In the genomic region with DNA sequence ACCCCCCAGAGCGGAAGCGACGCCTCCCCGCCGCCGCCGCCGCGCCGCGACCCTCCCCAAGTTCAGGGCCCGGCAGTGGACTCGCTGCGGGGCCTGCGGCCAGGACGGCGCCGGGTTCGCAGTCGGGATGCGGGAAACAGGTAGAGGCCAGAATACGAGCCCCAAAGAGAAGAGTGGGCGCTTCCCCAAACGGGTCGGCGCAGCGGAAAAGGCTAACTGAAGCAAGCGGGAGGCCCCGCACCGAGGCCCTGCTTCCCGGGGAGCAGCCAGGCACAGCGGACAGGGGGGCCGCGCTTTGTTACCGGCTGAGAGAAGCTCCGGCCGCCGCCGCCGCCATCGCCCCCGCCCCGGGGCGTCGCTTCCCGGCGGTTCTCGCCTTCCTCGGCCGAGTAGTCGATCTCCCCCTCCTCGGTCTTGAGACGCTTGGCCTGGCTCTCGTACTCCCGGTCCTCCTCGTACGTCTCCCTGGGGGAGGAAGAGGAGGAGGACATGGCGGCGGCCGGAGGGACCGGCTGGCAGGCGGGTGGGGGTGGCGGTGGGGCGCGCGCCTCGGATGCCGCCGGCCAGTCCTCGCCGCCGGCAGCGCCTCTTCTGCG, we compare ENCODE assay signal across 8 cellular contexts. TPM values are rescaled to one million over a fixed set of nuclear protein-coding genes. Genes with fewer than 3 reads are reported as not detected.
A peak's percentile ranks its signal among the peaks of the same experiment; 100 is the strongest.
DNase-seq lines count a peak whose midpoint lies in the region; ATAC-seq, FAIRE-seq and TF ChIP-seq lines count a peak whose summit lies in the region.

No MANE protein-coding gene starts in this region.

- H4K20me1 ChIP-seq in BLaER1 (peaks cover 71% of the 10 kb centered on the region), endothelial cell of umbilical vein (replicated peaks; ENCODE audit: control insufficient read depth, extremely low read depth, insufficient read depth, low read length) (peaks cover 15% of the 10 kb centered on the region)

- BruUV-seq in endothelial cell of umbilical vein (replicated peaks; lab: Mats Ljungman, UMichigan) = no TSS peak

- H3K4me1 ChIP-seq in BLaER1 (peaks cover 58% of the 10 kb centered on the region), endothelial cell of umbilical vein (ENCODE audit: control insufficient read depth, extremely low read depth, insufficient read depth, low read length) (peaks cover 23% of the 10 kb centered on the region), muscle layer of duodenum (ENCODE audit: control insufficient read depth in 1 of 2, insufficient read depth in 2 of 2, low read length in 2 of 2) (peaks cover 19 to 29% of the 10 kb centered on the region in 2 donors)

- dilution Hi-C loops in endothelial cell of umbilical vein (cut with MboI; ENCODE audit: extremely low pct_ligation_motif_present, low sequenced_read_pairs) = no loop called here

- TF ChIP-seq POLR2A in endothelial cell of umbilical vein (IDR thresholded peaks at IDR 0.05; ENCODE audit: low read depth, low read length) = no peak

- H3K79me2 ChIP-seq in endothelial cell of umbilical vein (ENCODE audit: control insufficient read depth, insufficient read depth, low read length) = peaks cover 52% of the 10 kb centered on the region

- H3K27ac ChIP-seq in BLaER1 (peak overlapping the region; percentile 86), endothelial cell of umbilical vein (ENCODE audit: insufficient read depth, low read depth, low read length) (peak overlapping the region; percentile 62), muscle layer of duodenum (ENCODE audit: low read length) (peak overlapping the region; percentile 88), temporal lobe (ENCODE audit: low read depth, low read length) (peak overlapping the region; percentile 81)

- TF ChIP-seq CTCF in endothelial cell of umbilical vein (IDR thresholded peaks at IDR 0.05; ENCODE audit: extremely low read depth in 1 of 2, insufficient read depth in 1 of 2, low read depth in 1 of 2, low read length in 2 of 2) = no peak

- peak overlapping the region; percentile 73 for H2AFZ ChIP-seq in endothelial cell of umbilical vein (ENCODE audit: low read depth, low read length)

- FAIRE-seq in endothelial cell of umbilical vein (lab: Jason Lieb, UNC) = no peak

- CTCF ChIA-PET in endothelial cell of umbilical vein (lab: Charles Lee) = interaction anchor here (0.8 to 5.9 kb wide), 12 partner anchors 9 to 226 kb away, joined by 3 to 69 read pairs (median 6); a partner anchor contains a TSS

- intact Hi-C loops in endothelial cell of umbilical vein (cut with micrococcal nuclease) = loop anchor here (2.0 kb wide), 5 partner anchors 21 to 225 kb away; a partner anchor contains a TSS

- peak overlapping the region; percentile 86 for H3K4me2 ChIP-seq in BLaER1
- H3K4me2 ChIP-seq in endothelial cell of umbilical vein (ENCODE audit: insufficient read depth, low read length) = no peak overlapping the region

- H3K9ac ChIP-seq in BLaER1 = peak overlapping the region; percentile 91
- H3K9ac ChIP-seq in endothelial cell of umbilical vein (replicated peaks; ENCODE audit: extremely low read depth, insufficient read depth, low read length) = peak overlapping the region; percentile 81

- peaks cover 2% of the 10 kb centered on the region for H3K9me1 ChIP-seq in endothelial cell of umbilical vein (replicated peaks; ENCODE audit: control insufficient read depth, extremely low read depth, insufficient read depth, low read length)

- ATAC-seq in GM21447 (IDR thresholded peaks at IDR 0.05; ENCODE audit: unreplicated experiment) = peak; percentile 5

- peak; percentile 22 for DNase-seq in KG1 (lab: John Stamatoyannopoulos, UW)
- peak; percentile 43 for DNase-seq in activated CD8-positive, alpha-beta memory T cell treated with anti-CD3 and anti-CD28 coated beads, Interleukin-2, amount 50 U/mL, for 4 hours
- peak; percentile 50 for DNase-seq in endothelial cell of umbilical vein (ENCODE audit: low read depth, low spot score)
- no peak for DNase-seq in amniotic stem cell (lab: John Stamatoyannopoulos, UW)

- H3K9me3 ChIP-seq in BLaER1 (no peaks in the 10 kb centered on the region), endothelial cell of umbilical vein (replicated peaks; ENCODE audit: control insufficient read depth, insufficient read depth, low read length) (no peaks in the 10 kb centered on the region), muscle layer of duodenum (ENCODE audit: control insufficient read depth in 1 of 2, low read length in 2 of 2) (no peaks in the 10 kb centered on the region)

- H3K36me3 ChIP-seq in BLaER1 = no peaks in the 10 kb centered on the region
- no peaks in the 10 kb centered on the region for H3K36me3 ChIP-seq in endothelial cell of umbilical vein (ENCODE audit: control insufficient read depth in 2 of 2, extremely low read depth in 1 of 2, insufficient read depth in 2 of 2, low read length in 2 of 2)
- H3K36me3 ChIP-seq in muscle layer of duodenum (ENCODE audit: control insufficient read depth in 1 of 2, insufficient read depth in 2 of 2, low read length in 2 of 2) = no peaks in the 10 kb centered on the region

- H3K27me3 ChIP-seq in BLaER1 (peaks cover 21% of the 10 kb centered on the region), endothelial cell of umbilical vein (ENCODE audit: control insufficient read depth in 2 of 2, insufficient read depth in 2 of 2, low read length in 2 of 2) (no peaks in the 10 kb centered on the region), muscle layer of duodenum (ENCODE audit: low read depth, low read length) (no peaks in the 10 kb centered on the region)

- H3K4me3 ChIP-seq in BLaER1 = peak overlapping the region; percentile 95
- peak overlapping the region; percentile 95 to 99 (median 98) for H3K4me3 ChIP-seq in endothelial cell of umbilical vein (replicated peaks in 1 of 3; ENCODE audit: insufficient read depth in 1 of 3, low read depth in 1 of 3, low read length in 3 of 3)
- peak overlapping the region; percentile 76 to 92 for H3K4me3 ChIP-seq in muscle layer of duodenum (ENCODE audit: low read depth in 1 of 2, low read length in 2 of 2)

- POLR2A ChIA-PET in endothelial cell of umbilical vein (lab: Charles Lee) = interaction anchor here (0.6 to 6.4 kb wide), 7 partner anchors 20 to 217 kb away, joined by 3 to 64 read pairs (median 3); a partner anchor contains a TSS

TF ChIP-seq in endothelial cell of umbilical vein, 7 proteins besides CTCF, POLR2A, EP300 and RAD21:
- TF ChIP-seq MYC (IDR thresholded peaks at IDR 0.05; ENCODE audit: low read depth, low read length) (no peak), FOS (IDR thresholded peaks at IDR 0.05; ENCODE audit: borderline replicate concordance, insufficient read depth, low read length) (no peak), POLR2AphosphoS5 (IDR thresholded peaks at IDR 0.05; ENCODE audit: insufficient read depth, low read depth, low read length) (no peak), JUN (IDR thresholded peaks at IDR 0.05; ENCODE audit: borderline replicate concordance, insufficient read depth, insufficient read length, low read depth) (no peak), GATA2 (IDR thresholded peaks at IDR 0.05; ENCODE audit: insufficient read depth, insufficient read length, low read depth, low read length) (no peak), EZH2 (IDR thresholded peaks at IDR 0.05; ENCODE audit: borderline replicate concordance, low read depth, low read length, severe bottlenecking) (no peak)
- TF ChIP-seq, protein P1, sequence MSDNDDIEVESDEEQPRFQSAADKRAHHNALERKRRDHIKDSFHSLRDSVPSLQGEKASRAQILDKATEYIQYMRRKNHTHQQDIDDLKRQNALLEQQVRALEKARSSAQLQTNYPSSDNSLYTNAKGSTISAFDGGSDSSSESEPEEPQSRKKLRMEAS (IDR thresholded peaks at IDR 0.05; ENCODE audit: insufficient read depth, insufficient read length) = no peak

RNA-seq across cellular contexts. Expression of a gene that starts 0.5 kb away (rescaled TPM):
- 56.2 and 61.1 TPM in 2 replicates for total RNA-seq in endothelial cell of umbilical vein
- polyA plus RNA-seq in endothelial cell of umbilical vein = 15.1 and 19.8 TPM in 2 replicates
- polyA plus RNA-seq in endothelial cell of umbilical vein (2011; cell fraction: cytosol; rRNA removed) = 23.3 and 28.1 TPM in 2 replicates
- 46.3 and 54.1 TPM in 2 replicates for polyA plus RNA-seq in endothelial cell of umbilical vein (2011; cell fraction: nucleus; rRNA removed)
- polyA plus RNA-seq in endothelial cell of umbilical vein (2012) = 42.9 and 49.1 TPM in 2 replicates
- 28.2 and 34.2 TPM in 2 replicates for polyA minus RNA-seq in endothelial cell of umbilical vein
- polyA minus RNA-seq in endothelial cell of umbilical vein (2011; cell fraction: cytosol; rRNA and poly(A)+ RNA removed) = 19.3 TPM
- polyA minus RNA-seq in endothelial cell of umbilical vein (2011; cell fraction: nucleus; rRNA and poly(A)+ RNA removed) = 68.7 and 83.8 TPM in 2 replicates
- total RNA-seq in temporal lobe = 66.1 TPM
